8 cellular contexts compared by ENCODE assay signal in the genomic region with DNA sequence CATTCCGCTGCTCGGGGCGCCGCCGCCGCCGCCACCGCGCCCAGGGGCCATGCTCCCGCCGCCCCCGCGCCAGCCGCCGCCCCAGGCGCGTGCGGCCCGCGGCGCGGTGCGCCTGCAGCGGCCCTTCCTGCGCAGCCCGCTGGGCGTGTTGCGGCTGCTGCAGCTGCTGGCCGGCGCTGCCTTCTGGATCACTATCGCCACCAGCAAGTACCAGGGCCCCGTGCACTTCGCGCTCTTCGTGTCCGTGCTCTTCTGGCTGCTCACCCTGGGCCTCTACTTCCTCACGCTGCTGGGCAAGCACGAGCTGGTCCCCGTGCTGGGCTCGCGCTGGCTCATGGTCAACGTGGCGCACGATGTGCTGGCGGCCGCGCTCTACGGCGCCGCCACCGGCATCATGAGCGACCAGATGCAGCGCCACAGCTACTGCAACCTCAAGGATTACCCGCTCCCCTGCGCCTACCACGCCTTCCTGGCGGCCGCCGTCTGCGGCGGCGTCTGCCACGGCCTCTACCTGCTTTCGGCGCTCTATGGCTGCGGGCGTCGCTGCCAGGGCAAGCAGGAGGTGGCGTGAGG. TPM values are rescaled to one million over a fixed set of nuclear protein-coding genes. Genes with fewer than 3 reads are reported as not detected.
DNase-seq lines count a peak whose midpoint lies in the region; ATAC-seq and TF ChIP-seq lines count a peak whose summit lies in the region.

No MANE protein-coding gene starts in this region.

- peak; percentile 24 for TF ChIP-seq CTCF in astrocyte of the cerebellum (IDR thresholded peaks at IDR 0.05; ENCODE audit: low read depth, low read length, missing control alignments)

- intact Hi-C loops in right cardiac atrium (cut with DNase I), result no loop called here

- peak overlapping the region; percentile 51 for H3K4me3 ChIP-seq in astrocyte of the cerebellum (ENCODE audit: low read depth, low read length)
- peak overlapping the region; percentile 51 for H3K4me3 ChIP-seq in right cardiac atrium (ENCODE audit: low read length)

- H3K4me1 ChIP-seq in right cardiac atrium (ENCODE audit: control insufficient read depth, insufficient read depth, low read length), result peaks cover 11% of the 10 kb centered on the region

- H3K27me3 ChIP-seq in right cardiac atrium (ENCODE audit: control insufficient read depth, insufficient read depth), result no peaks in the 10 kb centered on the region

- peak overlapping the region; percentile 78 for H3K27ac ChIP-seq in right cardiac atrium (ENCODE audit: low read length)

- in situ Hi-C loops in astrocyte of the cerebellum (cut with HindIII; ENCODE audit: low sequenced_read_pairs), result no loop called here

- WGBS in right cardiac atrium, result under 1% methylated on average over 69 of the region's 69 CpGs

- DNase-seq in DMS53 treated with DMSO at 0.1 percent for 48 hours (lab: John Stamatoyannopoulos, UW; ENCODE audit: unreplicated experiment), result peak; percentile 80
- DNase-seq in HuH-7 (ENCODE audit: low spot score), result peak; percentile 75
- DNase-seq in SKM-1 (lab: John Stamatoyannopoulos, UW; ENCODE audit: unreplicated experiment), result peak; percentile 48
- no peak for DNase-seq in astrocyte of the cerebellum (ENCODE audit: low read depth)
- DNase-seq in right cardiac atrium, result peak; percentile 73 to 92 (median 90)
- DNase-seq in pulmonary artery endothelial cell (ENCODE audit: low read depth, low spot score), result peak; percentile 40
- no peak for DNase-seq in amniotic stem cell (lab: John Stamatoyannopoulos, UW)

- ATAC-seq in GM21367 (IDR thresholded peaks at IDR 0.05; ENCODE audit: unreplicated experiment) (peak; percentile 84), right cardiac atrium (peak; percentile 67 to 68)

- no peaks in the 10 kb centered on the region for H3K9me3 ChIP-seq in right cardiac atrium (ENCODE audit: control insufficient read depth, low read length)

RNA-seq across cellular contexts. Expression of a gene that starts 0.4 kb away (rescaled TPM):
- total RNA-seq in right cardiac atrium (10 to 100 TPM; 17.3 to 27.8 (median 21.6) TPM), pulmonary artery endothelial cell (17.3 and 21.2 TPM in 2 replicates)
- polyA plus RNA-seq in right cardiac atrium, result 10.6 TPM

RNA-seq across cellular contexts. Expression of a gene that starts 23.0 kb away (rescaled TPM):
- total RNA-seq in right cardiac atrium, result 10 to 100 TPM; 14.8 to 20.6 (median 17.7) TPM
- 16.0 TPM for polyA plus RNA-seq in right cardiac atrium
- total RNA-seq in pulmonary artery endothelial cell, result 16.0 and 20.8 TPM in 2 replicates

RNA-seq across cellular contexts. Expression of a gene that starts 26.9 kb away (rescaled TPM):
- total RNA-seq in right cardiac atrium, result 10 to 100 TPM; 12.2 to 23.1 (median 15.7) TPM
- 15.4 TPM for polyA plus RNA-seq in right cardiac atrium
- total RNA-seq in pulmonary artery endothelial cell, result 2.4 and 3.2 TPM in 2 replicates

RNA-seq across cellular contexts. Expression of a gene that starts 57.9 kb away (rescaled TPM):
- total RNA-seq in right cardiac atrium (100 to 1,000 TPM; 110 to 191 (median 168) TPM), pulmonary artery endothelial cell (not detected in 2 replicates)
- polyA plus RNA-seq in right cardiac atrium, result 110 TPM

Comparison
In these comparisons a context has a peak if more than half of its experiments do, and no peak if none do; other contexts are left out.
1. DNase-seq: peak in DMS53 treated with DMSO at 0.1 percent for 48 hours (single experiment), HuH-7 (single experiment), SKM-1 (single experiment), right cardiac atrium (3 of 3) and pulmonary artery endothelial cell (single experiment); none in astrocyte of the cerebellum (single experiment) and amniotic stem cell (single experiment).